9 cellular contexts compared by ENCODE assay signal in the genomic region with DNA sequence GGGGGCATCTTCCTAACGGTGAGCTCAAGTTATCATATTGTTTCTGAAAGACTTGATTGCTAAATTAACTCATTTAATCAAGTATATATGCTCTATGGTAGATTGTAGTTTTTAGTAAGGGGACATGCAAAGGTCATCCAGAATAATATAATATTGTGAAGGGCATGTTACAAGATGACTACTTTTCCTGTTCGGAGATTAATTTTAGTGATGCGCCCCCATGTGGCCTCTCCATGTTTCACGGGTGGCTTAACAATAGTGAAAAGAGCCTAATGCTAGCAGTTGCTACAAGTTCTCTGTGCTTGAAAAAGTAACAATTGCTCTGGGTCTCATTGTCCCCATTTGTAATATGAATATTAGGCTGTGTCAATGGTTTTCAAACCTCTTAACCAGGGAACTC. TPM values are rescaled to one million over a fixed set of nuclear protein-coding genes. Genes with fewer than 3 reads are reported as not detected.
DNase-seq lines count a peak whose midpoint lies in the region; ATAC-seq and TF ChIP-seq lines count a peak whose summit lies in the region.
"Had no signal": no experiment of that assay in that cellular context is flagged by ENCODE, and none has a peak within 500 bp of the region (broad histone marks: within the 10 kb centered on the region; RNA-seq: fewer than 3 reads in every experiment).

No MANE protein-coding gene starts in this region.

- TF ChIP-seq EP300 in sigmoid colon (IDR thresholded peaks at IDR 0.05), result no peak

- no peaks in the 10 kb centered on the region for H3K9me3 ChIP-seq in sigmoid colon

- H3K27ac Mint-ChIP-seq in activated CD4-positive, alpha-beta T cell treated with anti-CD3 and anti-CD28 coated beads for 36 hours, result no peak overlapping the region
- no peak overlapping the region for H3K27ac Mint-ChIP-seq in effector memory CD8-positive, alpha-beta T cell
- H3K27ac Mint-ChIP-seq: activated naive CD4-positive, alpha-beta T cell treated with anti-CD3 and anti-CD28 coated beads, Interleukin-2, amount 50 U/mL, for 72 hours had no signal

- ATAC-seq in activated CD4-positive, alpha-beta T cell treated with anti-CD3 and anti-CD28 coated beads for 36 hours, result no peak
- ATAC-seq in effector memory CD8-positive, alpha-beta T cell (replicated peaks), result no peak
- ATAC-seq in omental fat pad (ENCODE audit: low FRiP score), result no peak
- ATAC-seq in HG03521 (IDR thresholded peaks at IDR 0.05; ENCODE audit: unreplicated experiment), result no peak
- ATAC-seq: activated naive CD4-positive, alpha-beta T cell treated with anti-CD3 and anti-CD28 coated beads, Interleukin-2, amount 50 U/mL, for 72 hours had no signal

- H3K36me3 ChIP-seq in sigmoid colon, result no peaks in the 10 kb centered on the region

- in situ Hi-C loops in KBM-7 (cut with MboI; ENCODE audit: low pct_unique_long_range_greater_than_20kb, low sequenced_read_pairs), result no loop called here

- H3K27me3 ChIP-seq in sigmoid colon, result no peaks in the 10 kb centered on the region

- no peaks in the 10 kb centered on the region for H3K36me3 Mint-ChIP-seq in activated CD4-positive, alpha-beta T cell treated with anti-CD3 and anti-CD28 coated beads for 36 hours (ENCODE audit: low read depth)
- H3K36me3 Mint-ChIP-seq in effector memory CD8-positive, alpha-beta T cell (ENCODE audit: insufficient read depth), result no peaks in the 10 kb centered on the region
- H3K36me3 Mint-ChIP-seq: activated naive CD4-positive, alpha-beta T cell treated with anti-CD3 and anti-CD28 coated beads, Interleukin-2, amount 50 U/mL, for 72 hours had no signal

- H3K4me3 Mint-ChIP-seq in activated CD4-positive, alpha-beta T cell treated with anti-CD3 and anti-CD28 coated beads for 36 hours, result no peak overlapping the region
- H3K4me3 Mint-ChIP-seq in effector memory CD8-positive, alpha-beta T cell, result no peak overlapping the region

- TF ChIP-seq POLR2A in sigmoid colon (IDR thresholded peaks at IDR 0.05), result no peak

- TF ChIP-seq CTCF in omental fat pad (IDR thresholded peaks at IDR 0.05), result no peak
- TF ChIP-seq CTCF in sigmoid colon (IDR thresholded peaks at IDR 0.05), result peak in 2 of 4 experiments; percentile 24 to 30

- no peak overlapping the region for H3K27ac ChIP-seq in sigmoid colon

- no peaks in the 10 kb centered on the region for H3K9me3 Mint-ChIP-seq in activated CD4-positive, alpha-beta T cell treated with anti-CD3 and anti-CD28 coated beads for 36 hours (ENCODE audit: low read depth)
- H3K9me3 Mint-ChIP-seq in effector memory CD8-positive, alpha-beta T cell, result no peaks in the 10 kb centered on the region
- H3K9me3 Mint-ChIP-seq: activated naive CD4-positive, alpha-beta T cell treated with anti-CD3 and anti-CD28 coated beads, Interleukin-2, amount 50 U/mL, for 72 hours had no signal

- H3K27me3 Mint-ChIP-seq in activated CD4-positive, alpha-beta T cell treated with anti-CD3 and anti-CD28 coated beads for 36 hours, result peaks cover 2% of the 10 kb centered on the region
- peaks cover 9 to 24% of the 10 kb centered on the region in 2 donors for H3K27me3 Mint-ChIP-seq in effector memory CD8-positive, alpha-beta T cell

- peaks cover 0 to 23% (median 0%) of the 10 kb centered on the region in 4 donors for H3K4me1 ChIP-seq in sigmoid colon

- CTCF ChIA-PET in activated CD4-positive, alpha-beta T cell treated with anti-CD3 and anti-CD28 coated beads for 36 hours (lab: Charles Lee), result interaction anchor here (0.5 to 1.6 kb wide), 5 partner anchors 13 to 1216 kb away, joined by 3 to 5 read pairs (median 3); a partner anchor contains a TSS

- POLR2A ChIA-PET in activated CD4-positive, alpha-beta T cell treated with anti-CD3 and anti-CD28 coated beads for 36 hours (lab: Charles Lee), result no interaction called here

- 29 to 37% methylated on average over 4 of the region's 4 CpGs for WGBS in sigmoid colon, 2 donors

- peak; percentile 19 to 68 (median 36) for DNase-seq in NCI-H1417 (lab: John Stamatoyannopoulos, UW)
- no peak for DNase-seq in NCI-H1417 treated with DMSO at 0.1 percent for 48 hours (lab: John Stamatoyannopoulos, UW)
- peak; percentile 53 for DNase-seq in KBM-7
- peak; percentile 59 for DNase-seq in activated CD4-positive, alpha-beta T cell treated with anti-CD3 and anti-CD28 coated beads for 36 hours
- DNase-seq in effector memory CD8-positive, alpha-beta T cell, result peak; percentile 0 to 9 (median 1)
- peak; percentile 43 for DNase-seq in omental fat pad (ENCODE audit: low spot score)
- DNase-seq in sigmoid colon, result no peak

- no peak overlapping the region for H3K4me3 ChIP-seq in sigmoid colon

- intact Hi-C loops in activated CD4-positive, alpha-beta T cell treated with anti-CD3 and anti-CD28 coated beads for 36 hours (cut with DNase I, micrococcal nuclease), result loop anchor here (2.0 kb wide), 1 partner anchor 1215 kb away; no protein-coding TSS in a partner anchor
- intact Hi-C loops in sigmoid colon (cut with DNase I), result loop anchor here (5.0 to 10.0 kb wide), 2 partner anchors 199 to 1218 kb away; a partner anchor contains a TSS

- H3K4me1 Mint-ChIP-seq in activated CD4-positive, alpha-beta T cell treated with anti-CD3 and anti-CD28 coated beads for 36 hours, result no peaks in the 10 kb centered on the region
- H3K4me1 Mint-ChIP-seq in effector memory CD8-positive, alpha-beta T cell (ENCODE audit: low read depth in 2 of 2), result no peaks in the 10 kb centered on the region

RNA-seq across cellular contexts. Expression of a gene that starts 12.2 kb away (rescaled TPM):
- total RNA-seq in activated CD4-positive, alpha-beta T cell treated with anti-CD3 and anti-CD28 coated beads for 36 hours, result not detected
- not detected for total RNA-seq in omental fat pad
- 100 to 1,000 TPM in 1 of 4 donors, 10 to 100 TPM in 3; 23.4 to 111 (median 31.9) TPM for total RNA-seq in sigmoid colon
- polyA plus RNA-seq in sigmoid colon, result 1 to 10 TPM in 1 of 3 donors, under 1 TPM in 1, not detected in 1; 0.89 to 4.8 TPM
- total RNA-seq: activated naive CD4-positive, alpha-beta T cell treated with anti-CD3 and anti-CD28 coated beads, Interleukin-2, amount 50 U/mL, for 72 hours had no signal

Comparison
In these comparisons a context has a peak if more than half of its experiments do, and no peak if none do; other contexts are left out.
1. DNase-seq: peak in NCI-H1417 (3 of 3), KBM-7 (single experiment), activated CD4-positive, alpha-beta T cell treated with anti-CD3 and anti-CD28 coated beads for 36 hours (single experiment), effector memory CD8-positive, alpha-beta T cell (3 of 3) and omental fat pad (single experiment); none in NCI-H1417 treated with DMSO at 0.1 percent for 48 hours (single experiment) and sigmoid colon (single experiment).
2. RNA of a gene that starts 12.2 kb away (total RNA-seq): 23.4 to 111 TPM in sigmoid colon; not detected in activated CD4-positive, alpha-beta T cell treated with anti-CD3 and anti-CD28 coated beads for 36 hours and not detected in omental fat pad; every median in the first group is over 10 times any median in the second.